Comparison of ENCODE assay signal across 19 cellular contexts in genomic region chr1:54135436-54136120, GRCh38. TPM values are rescaled to one million over a fixed set of nuclear protein-coding genes. Genes with fewer than 3 reads are reported as not detected.
DNase-seq lines count a peak whose midpoint lies in the region; ATAC-seq, FAIRE-seq and TF ChIP-seq lines count a peak whose summit lies in the region.
"Had no signal": no experiment of that assay in that cellular context is flagged by ENCODE, and none has a peak within 500 bp of the region (broad histone marks: within the 10 kb centered on the region; RNA-seq: fewer than 3 reads in every experiment).

No MANE protein-coding gene starts in this region.

- H3K27ac Mint-ChIP-seq in Caco-2 (ENCODE audit: unreplicated experiment) (peak overlapping the region; percentile 76), nephron progenitor cell (peak overlapping the region; percentile 71)
- H3K27ac Mint-ChIP-seq: activated T-helper 1 cell treated with anti-CD3 and anti-CD28 coated beads, Interleukin-12 subunit alpha, Interleukin-12 subunit beta, Interleukin-2, Interleukin-4 antibody, amounts not matched to agents 30 ng/mL and 10 ng/mL and 1 ng/mL, durations not matched to agents 14 hours and 24 hours and 36 hours had no signal

- FAIRE-seq in RCC 7860 (lab: Jason Lieb, UNC) (peak; percentile 51), endothelial cell of umbilical vein (lab: Jason Lieb, UNC) (no peak)

- no TSS peak for BruUV-seq in Caco-2 (replicated peaks; lab: Mats Ljungman, UMichigan)
- BruUV-seq in endothelial cell of umbilical vein (replicated peaks; lab: Mats Ljungman, UMichigan), result no TSS peak

- H3K79me2 ChIP-seq in endothelial cell of umbilical vein (ENCODE audit: control insufficient read depth, insufficient read depth, low read length), result no peaks in the 10 kb centered on the region

- H3K4me3 Mint-ChIP-seq in Caco-2 (ENCODE audit: unreplicated experiment), result no peak overlapping the region
- H3K4me3 Mint-ChIP-seq in nephron progenitor cell, result peak overlapping the region; percentile 58
- H3K4me3 Mint-ChIP-seq: activated T-helper 1 cell treated with anti-CD3 and anti-CD28 coated beads, Interleukin-12 subunit alpha, Interleukin-12 subunit beta, Interleukin-2, Interleukin-4 antibody, amounts not matched to agents 30 ng/mL and 10 ng/mL and 1 ng/mL, durations not matched to agents 14 hours and 24 hours and 36 hours had no signal

- TF ChIP-seq CTCF in Caco-2 (IDR thresholded peaks at IDR 0.05; ENCODE audit: insufficient read depth in 1 of 2, low read depth in 1 of 2, low read length in 1 of 2, severe bottlenecking in 1 of 2, unreplicated experiment in 1 of 2) (no peak), endothelial cell of umbilical vein (IDR thresholded peaks at IDR 0.05; ENCODE audit: extremely low read depth in 1 of 2, insufficient read depth in 1 of 2, low read depth in 1 of 2, low read length in 2 of 2) (no peak), nephron progenitor cell (IDR thresholded peaks at IDR 0.05) (no peak)

- no peak for TF ChIP-seq POLR2A in endothelial cell of umbilical vein (IDR thresholded peaks at IDR 0.05; ENCODE audit: low read depth, low read length)

- H3K36me3 Mint-ChIP-seq in Caco-2 (ENCODE audit: insufficient read depth, unreplicated experiment) (no peaks in the 10 kb centered on the region), nephron progenitor cell (ENCODE audit: low read depth) (no peaks in the 10 kb centered on the region)

- DNase-seq in Caco-2 (no peak), RCC 7860 (ENCODE audit: low spot score) (peak; percentile 47), endothelial cell of umbilical vein (ENCODE audit: low read depth, low spot score) (peak; percentile 59), nephron progenitor cell (no peak), NCI-H524 treated with DMSO at 0.1 percent for 48 hours (lab: John Stamatoyannopoulos, UW) (no peak), cortex of kidney (lab: John Stamatoyannopoulos, UW) (no peak)
- DNase-seq: activated CD4-positive, alpha-beta T cell treated with anti-CD3 and anti-CD28 coated beads, Interleukin-2, amount 50 U/mL, for 48 hours; amygdala; colonic mucosa; Karpas-422; NCI-H1436; SHP77 treated with DMSO at 0.1 percent for 48 hours; sigmoid colon; stimulated activated CD4-positive, alpha-beta T cell treated with anti-CD3 and anti-CD28 coated beads, Interleukin-4, amount 100 ng/mL, for 4 hours; transverse colon had no signal

- peaks cover 14% of the 10 kb centered on the region for H3K4me1 Mint-ChIP-seq in Caco-2 (ENCODE audit: low read depth, unreplicated experiment)
- peaks cover 47% of the 10 kb centered on the region for H3K4me1 Mint-ChIP-seq in nephron progenitor cell

- no peak overlapping the region for H3K4me3 ChIP-seq in Caco-2 (ENCODE audit: low read depth, low read length)
- H3K4me3 ChIP-seq in endothelial cell of umbilical vein (replicated peaks in 1 of 3; ENCODE audit: insufficient read depth in 1 of 3, low read depth in 1 of 3, low read length in 3 of 3), result no peak overlapping the region
- H3K4me3 ChIP-seq: colonic mucosa, sigmoid colon, transverse colon had no signal

- H3K9me3 ChIP-seq in Caco-2, result no peaks in the 10 kb centered on the region
- no peaks in the 10 kb centered on the region for H3K9me3 ChIP-seq in endothelial cell of umbilical vein (replicated peaks; ENCODE audit: control insufficient read depth, insufficient read depth, low read length)
- H3K9me3 ChIP-seq: colonic mucosa, sigmoid colon, transverse colon had no signal

- H3K9me1 ChIP-seq in endothelial cell of umbilical vein (replicated peaks; ENCODE audit: control insufficient read depth, extremely low read depth, insufficient read depth, low read length), result no peaks in the 10 kb centered on the region

- no peak overlapping the region for H2AFZ ChIP-seq in endothelial cell of umbilical vein (ENCODE audit: low read depth, low read length)

- no peak overlapping the region for H3K9ac ChIP-seq in endothelial cell of umbilical vein (replicated peaks; ENCODE audit: extremely low read depth, insufficient read depth, low read length)

- H3K4me1 ChIP-seq in Caco-2 (peaks cover 13% of the 10 kb centered on the region), endothelial cell of umbilical vein (ENCODE audit: control insufficient read depth, extremely low read depth, insufficient read depth, low read length) (peaks cover 10% of the 10 kb centered on the region)
- H3K4me1 ChIP-seq: colonic mucosa, sigmoid colon, transverse colon had no signal

- H3K4me2 ChIP-seq in endothelial cell of umbilical vein (ENCODE audit: insufficient read depth, low read length), result no peak overlapping the region

- H3K36me3 ChIP-seq in Caco-2 (ENCODE audit: control insufficient read depth, insufficient read depth, low read length) (no peaks in the 10 kb centered on the region), endothelial cell of umbilical vein (ENCODE audit: control insufficient read depth in 2 of 2, extremely low read depth in 1 of 2, insufficient read depth in 2 of 2, low read length in 2 of 2) (no peaks in the 10 kb centered on the region)
- H3K36me3 ChIP-seq: colonic mucosa, sigmoid colon, transverse colon had no signal

- no peaks in the 10 kb centered on the region for H3K27me3 ChIP-seq in Caco-2 (replicated peaks; ENCODE audit: control insufficient read depth, insufficient read depth, low read length)
- H3K27me3 ChIP-seq in endothelial cell of umbilical vein (ENCODE audit: control insufficient read depth in 2 of 2, insufficient read depth in 2 of 2, low read length in 2 of 2), result peaks cover 0 to 5% of the 10 kb centered on the region in 2 experiments
- H3K27me3 ChIP-seq: colonic mucosa, sigmoid colon, transverse colon had no signal

- no peaks in the 10 kb centered on the region for H3K9me3 Mint-ChIP-seq in Caco-2 (ENCODE audit: unreplicated experiment)
- no peaks in the 10 kb centered on the region for H3K9me3 Mint-ChIP-seq in nephron progenitor cell
- H3K9me3 Mint-ChIP-seq: activated T-helper 1 cell treated with anti-CD3 and anti-CD28 coated beads, Interleukin-12 subunit alpha, Interleukin-12 subunit beta, Interleukin-2, Interleukin-4 antibody, amounts not matched to agents 30 ng/mL and 10 ng/mL and 1 ng/mL, durations not matched to agents 14 hours and 24 hours and 36 hours had no signal

- POLR2A ChIA-PET in Caco-2 (lab: Charles Lee) (no interaction called here), endothelial cell of umbilical vein (lab: Charles Lee) (no interaction called here)

- dilution Hi-C loops in endothelial cell of umbilical vein (cut with MboI; ENCODE audit: extremely low pct_ligation_motif_present, low sequenced_read_pairs), result no loop called here

- intact Hi-C loops in Caco-2 (cut with micrococcal nuclease; ENCODE audit: unreplicated experiment), result no loop called here
- intact Hi-C loops in endothelial cell of umbilical vein (cut with micrococcal nuclease), result loop anchor here (1.0 kb wide), 1 partner anchor 14 kb away; no protein-coding TSS in a partner anchor

- H3K27ac ChIP-seq in endothelial cell of umbilical vein (ENCODE audit: insufficient read depth, low read depth, low read length), result no peak overlapping the region
- H3K27ac ChIP-seq: colonic mucosa, sigmoid colon, transverse colon had no signal

- CTCF ChIA-PET in Caco-2 (lab: Charles Lee) (interaction anchor here (1.1 to 1.2 kb wide), 2 partner anchors 12 to 14 kb away, joined by 3 to 4 read pairs; no protein-coding TSS in a partner anchor), endothelial cell of umbilical vein (lab: Charles Lee) (interaction anchor here (1.0 to 3.0 kb wide), 4 partner anchors 9 to 46 kb away, joined by 4 to 20 read pairs (median 7); no protein-coding TSS in a partner anchor)

- ATAC-seq in esophagus mucosa (no peak), GM19023 (IDR thresholded peaks at IDR 0.05; ENCODE audit: unreplicated experiment) (no peak)

- no peaks in the 10 kb centered on the region for H4K20me1 ChIP-seq in endothelial cell of umbilical vein (replicated peaks; ENCODE audit: control insufficient read depth, extremely low read depth, insufficient read depth, low read length)

- H3K27me3 Mint-ChIP-seq in Caco-2 (ENCODE audit: insufficient read depth, unreplicated experiment) (no peaks in the 10 kb centered on the region), nephron progenitor cell (ENCODE audit: low read depth, poor library complexity) (peaks cover 23% of the 10 kb centered on the region)

TF ChIP-seq in endothelial cell of umbilical vein, 7 proteins besides CTCF, POLR2A, EP300 and RAD21:
- TF ChIP-seq, protein P1, sequence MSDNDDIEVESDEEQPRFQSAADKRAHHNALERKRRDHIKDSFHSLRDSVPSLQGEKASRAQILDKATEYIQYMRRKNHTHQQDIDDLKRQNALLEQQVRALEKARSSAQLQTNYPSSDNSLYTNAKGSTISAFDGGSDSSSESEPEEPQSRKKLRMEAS (IDR thresholded peaks at IDR 0.05; ENCODE audit: insufficient read depth, insufficient read length), result no peak
- TF ChIP-seq JUN (IDR thresholded peaks at IDR 0.05; ENCODE audit: borderline replicate concordance, insufficient read depth, insufficient read length, low read depth) (peak; percentile 61), MYC (IDR thresholded peaks at IDR 0.05; ENCODE audit: low read depth, low read length) (no peak), FOS (IDR thresholded peaks at IDR 0.05; ENCODE audit: borderline replicate concordance, insufficient read depth, low read length) (no peak)

RNA-seq across cellular contexts. Expression of gene CDCP2, which starts 17.2 kb away (rescaled TPM):
- total RNA-seq in Caco-2 (2022) (not detected in 2 replicates), endothelial cell of umbilical vein (0.12 TPM in 1 of 2 replicates, not detected in the other), esophagus mucosa (not detected)
- 0.10 TPM in 1 of 2 replicates, not detected in the other for polyA plus RNA-seq in endothelial cell of umbilical vein
- polyA plus RNA-seq in endothelial cell of umbilical vein (2011; cell fraction: cytosol; rRNA removed), result not detected in 2 replicates
- 0.06 TPM in 1 of 2 replicates, not detected in the other for polyA plus RNA-seq in endothelial cell of umbilical vein (2011; cell fraction: nucleus; rRNA removed)
- polyA plus RNA-seq in endothelial cell of umbilical vein (2012), result not detected in 2 replicates
- polyA minus RNA-seq in endothelial cell of umbilical vein, result not detected in 2 replicates
- not detected for polyA minus RNA-seq in endothelial cell of umbilical vein (2011; cell fraction: cytosol; rRNA and poly(A)+ RNA removed)
- polyA minus RNA-seq in endothelial cell of umbilical vein (2011; cell fraction: nucleus; rRNA and poly(A)+ RNA removed), result 0.29 TPM in 1 of 2 replicates, not detected in the other
- total RNA-seq: activated T-helper 1 cell treated with anti-CD3 and anti-CD28 coated beads, Interleukin-12 subunit alpha, Interleukin-12 subunit beta, Interleukin-2, Interleukin-4 antibody, amounts not matched to agents 30 ng/mL and 10 ng/mL and 1 ng/mL, durations not matched to agents 14 hours and 24 hours and 36 hours; fibroblast of lung; sigmoid colon had no signal
- polyA plus RNA-seq: fibroblast of lung had no signal

Comparison
In these comparisons a context has a peak if more than half of its experiments do, and no peak if none do; other contexts are left out.
1. DNase-seq: peak in RCC 7860 (single experiment) and endothelial cell of umbilical vein (single experiment); none in Caco-2 (0 of 2), nephron progenitor cell (single experiment), NCI-H524 treated with DMSO at 0.1 percent for 48 hours (single experiment) and cortex of kidney (single experiment).